In the genomic region with DNA sequence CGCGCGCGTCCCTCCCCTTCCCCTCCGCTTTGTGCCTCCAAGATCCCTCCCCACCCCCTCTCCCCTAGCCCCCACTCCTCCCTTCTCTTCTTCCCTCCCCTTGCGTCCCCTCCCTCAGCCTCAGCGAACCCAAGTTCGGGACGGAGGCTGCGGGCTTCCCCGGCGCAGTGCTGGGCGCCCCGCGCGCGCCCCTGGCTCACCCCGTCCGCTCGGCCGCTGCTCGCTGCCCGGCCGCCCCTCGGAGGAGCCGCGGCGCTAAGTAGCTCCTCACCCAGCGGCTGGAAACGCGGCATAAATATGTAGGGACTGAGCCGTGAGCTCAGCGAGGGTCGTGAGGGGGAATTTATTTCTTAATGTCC, we compare ENCODE assay signal across 15 cellular contexts. TPM values are rescaled to one million over a fixed set of nuclear protein-coding genes. Genes with fewer than 3 reads are reported as not detected.
DNase-seq lines count a peak whose midpoint lies in the region; ATAC-seq and TF ChIP-seq lines count a peak whose summit lies in the region.
"Had no signal": no experiment of that assay in that cellular context is flagged by ENCODE, and none has a peak within 500 bp of the region (broad histone marks: within the 10 kb centered on the region; RNA-seq: fewer than 3 reads in every experiment).

TSS of gene NOS1 (minus strand) at position 315 of the 359 bp plus-strand sequence. CDS start 30,557 bp downstream, outside the sequence.

- ATAC-seq in foreskin keratinocyte: peak; percentile 1
- no peak for ATAC-seq in upper lobe of left lung (ENCODE audit: low FRiP score in 2 of 2)
- ATAC-seq in HG03342 (IDR thresholded peaks at IDR 0.05; ENCODE audit: unreplicated experiment): no peak

- peaks cover 0 to 16% of the 10 kb centered on the region in 2 donors for H3K27me3 ChIP-seq in right atrium auricular region
- H3K27me3 ChIP-seq in foreskin keratinocyte: peaks cover 60% of the 10 kb centered on the region
- H3K27me3 ChIP-seq in upper lobe of left lung: peaks cover 0 to 26% (median 12%) of the 10 kb centered on the region in 4 donors

- peaks cover 100% of the 10 kb centered on the region for H3K27me3 Mint-ChIP-seq in nephron (ENCODE audit: low read depth)
- peaks cover 68% of the 10 kb centered on the region for H3K27me3 Mint-ChIP-seq in Calu3 (ENCODE audit: unreplicated experiment)

- DNase-seq in cardiac septum (ENCODE audit: low spot score) (peak; percentile 22), right atrium auricular region (ENCODE audit: low spot score) (no peak), foreskin keratinocyte (no peak), upper lobe of left lung (peak in 1 of 2 donors; percentile 56), NCI-H1694 (lab: John Stamatoyannopoulos, UW) (no peak), Calu3 (no peak)
- DNase-seq: activated CD4-positive, CD25-positive, alpha-beta regulatory T cell; activated naive CD8-positive, alpha-beta T cell treated with anti-CD3 and anti-CD28 coated beads, Interleukin-2, amount 10 ng/mL, durations not matched to agents 7 days and 5 days; kidney glomerular epithelial cell; MV-4-11; NCI-H2227 treated with DMSO at 0.1 percent for 48 hours had no signal

- H3K9me3 ChIP-seq in right atrium auricular region (no peaks in the 10 kb centered on the region), upper lobe of left lung (no peaks in the 10 kb centered on the region)

- TF ChIP-seq CTCF in right atrium auricular region (IDR thresholded peaks at IDR 0.05) (no peak), foreskin keratinocyte (conservative IDR thresholded peaks at IDR 0.05) (no peak), nephron (IDR thresholded peaks at IDR 0.05; ENCODE audit: unreplicated experiment in 3 of 3) (no peak), upper lobe of left lung (IDR thresholded peaks at IDR 0.05) (no peak), Calu3 (IDR thresholded peaks at IDR 0.05; ENCODE audit: unreplicated experiment) (no peak)

- no peaks in the 10 kb centered on the region for H3K4me1 Mint-ChIP-seq in nephron
- H3K4me1 Mint-ChIP-seq in Calu3 (ENCODE audit: low read depth, unreplicated experiment): no peaks in the 10 kb centered on the region
- H3K4me1 Mint-ChIP-seq: activated naive CD8-positive, alpha-beta T cell treated with anti-CD3 and anti-CD28 coated beads, Interleukin-2, amount 10 ng/mL, durations not matched to agents 7 days and 5 days had no signal

- H3K9me3 Mint-ChIP-seq in nephron: no peaks in the 10 kb centered on the region
- H3K9me3 Mint-ChIP-seq in Calu3 (ENCODE audit: low read depth, unreplicated experiment): no peaks in the 10 kb centered on the region
- H3K9me3 Mint-ChIP-seq: activated naive CD8-positive, alpha-beta T cell treated with anti-CD3 and anti-CD28 coated beads, Interleukin-2, amount 10 ng/mL, durations not matched to agents 7 days and 5 days had no signal

- intact Hi-C loops in cardiac septum (cut with DNase I): no loop called here
- intact Hi-C loops in Calu3 (cut with micrococcal nuclease; ENCODE audit: unreplicated experiment): no loop called here

- BruUV-seq in Calu3 (replicated peaks; lab: Mats Ljungman, UMichigan): no TSS peak

- H3K4me1 ChIP-seq in right atrium auricular region: peaks cover 0 to 9% of the 10 kb centered on the region in 2 donors
- H3K4me1 ChIP-seq in foreskin keratinocyte: peaks cover 4% of the 10 kb centered on the region
- peaks cover 0 to 15% (median 6%) of the 10 kb centered on the region in 4 donors for H3K4me1 ChIP-seq in upper lobe of left lung

- H3K4me3 ChIP-seq in right atrium auricular region: peak within 1 kb of the TSS in 1 of 2 donors; percentile 30
- peak within 1 kb of the TSS in 3 of 4 donors; percentile 24 to 40 (median 34) for H3K4me3 ChIP-seq in upper lobe of left lung

- no peak within 1 kb of the TSS for H3K27ac ChIP-seq in right atrium auricular region
- peak within 1 kb of the TSS; percentile 50 for H3K27ac ChIP-seq in foreskin keratinocyte
- H3K27ac ChIP-seq in upper lobe of left lung: no peak within 1 kb of the TSS

- CTCF ChIA-PET in Calu3 (lab: Charles Lee): interaction anchor here (0.7 kb wide), 1 partner anchor 391 kb away, joined by 3 read pairs; no protein-coding TSS in a partner anchor

- no peak for TF ChIP-seq EP300 in upper lobe of left lung (IDR thresholded peaks at IDR 0.05)

- H3K36me3 ChIP-seq in right atrium auricular region: no peaks in the 10 kb centered on the region
- H3K36me3 ChIP-seq in upper lobe of left lung: no peaks in the 10 kb centered on the region

- H3K4me3 Mint-ChIP-seq in nephron (peak within 1 kb of the TSS; percentile 49 to 62 (median 50)), Calu3 (ENCODE audit: low read depth, unreplicated experiment) (no peak within 1 kb of the TSS)
- H3K4me3 Mint-ChIP-seq: activated naive CD8-positive, alpha-beta T cell treated with anti-CD3 and anti-CD28 coated beads, Interleukin-2, amount 10 ng/mL, durations not matched to agents 7 days and 5 days had no signal

- H3K36me3 Mint-ChIP-seq in nephron (ENCODE audit: low read depth) (no peaks in the 10 kb centered on the region), Calu3 (ENCODE audit: insufficient read depth, unreplicated experiment) (no peaks in the 10 kb centered on the region)
- H3K36me3 Mint-ChIP-seq: activated naive CD8-positive, alpha-beta T cell treated with anti-CD3 and anti-CD28 coated beads, Interleukin-2, amount 10 ng/mL, durations not matched to agents 7 days and 5 days had no signal

- WGBS in upper lobe of left lung, 2 donors: 0 to 6% methylated on average over 6 to 11 of the region's 34 CpGs

- TF ChIP-seq POLR2A in upper lobe of left lung (IDR thresholded peaks at IDR 0.05): no peak

- no peak within 1 kb of the TSS for H3K27ac Mint-ChIP-seq in nephron
- H3K27ac Mint-ChIP-seq in Calu3 (ENCODE audit: unreplicated experiment): no peak within 1 kb of the TSS
- H3K27ac Mint-ChIP-seq: activated naive CD8-positive, alpha-beta T cell treated with anti-CD3 and anti-CD28 coated beads, Interleukin-2, amount 10 ng/mL, durations not matched to agents 7 days and 5 days had no signal

RNA-seq across cellular contexts. Expression of gene NOS1, which starts in this region (rescaled TPM):
- 0.32 TPM for total RNA-seq in cardiac septum
- total RNA-seq in right atrium auricular region: under 1 TPM; 0.04 to 0.67 TPM
- 1.8 and 11.2 TPM in 2 replicates for total RNA-seq in foreskin keratinocyte
- 0.33 and 1.7 TPM in 2 replicates for polyA plus RNA-seq in foreskin keratinocyte
- 1 to 10 TPM in 5 of 6 donors, under 1 TPM in 1; 0.39 to 4.4 (median 2.4) TPM for total RNA-seq in upper lobe of left lung
- total RNA-seq in Calu3 (2022): not detected in 2 replicates
- total RNA-seq: activated naive CD8-positive, alpha-beta T cell treated with anti-CD3 and anti-CD28 coated beads, Interleukin-2, amount 10 ng/mL, durations not matched to agents 7 days and 5 days; HT-29 had no signal
- polyA plus RNA-seq: AG04450 had no signal

Comparison
In these comparisons a context has a peak if more than half of its experiments do, and no peak if none do; other contexts are left out.
1. Peak in DNase-seq in cardiac septum; RNA of the gene not detected or under 1 TPM.